ENCODE assay signal across 7 cellular contexts in the genomic region with DNA sequence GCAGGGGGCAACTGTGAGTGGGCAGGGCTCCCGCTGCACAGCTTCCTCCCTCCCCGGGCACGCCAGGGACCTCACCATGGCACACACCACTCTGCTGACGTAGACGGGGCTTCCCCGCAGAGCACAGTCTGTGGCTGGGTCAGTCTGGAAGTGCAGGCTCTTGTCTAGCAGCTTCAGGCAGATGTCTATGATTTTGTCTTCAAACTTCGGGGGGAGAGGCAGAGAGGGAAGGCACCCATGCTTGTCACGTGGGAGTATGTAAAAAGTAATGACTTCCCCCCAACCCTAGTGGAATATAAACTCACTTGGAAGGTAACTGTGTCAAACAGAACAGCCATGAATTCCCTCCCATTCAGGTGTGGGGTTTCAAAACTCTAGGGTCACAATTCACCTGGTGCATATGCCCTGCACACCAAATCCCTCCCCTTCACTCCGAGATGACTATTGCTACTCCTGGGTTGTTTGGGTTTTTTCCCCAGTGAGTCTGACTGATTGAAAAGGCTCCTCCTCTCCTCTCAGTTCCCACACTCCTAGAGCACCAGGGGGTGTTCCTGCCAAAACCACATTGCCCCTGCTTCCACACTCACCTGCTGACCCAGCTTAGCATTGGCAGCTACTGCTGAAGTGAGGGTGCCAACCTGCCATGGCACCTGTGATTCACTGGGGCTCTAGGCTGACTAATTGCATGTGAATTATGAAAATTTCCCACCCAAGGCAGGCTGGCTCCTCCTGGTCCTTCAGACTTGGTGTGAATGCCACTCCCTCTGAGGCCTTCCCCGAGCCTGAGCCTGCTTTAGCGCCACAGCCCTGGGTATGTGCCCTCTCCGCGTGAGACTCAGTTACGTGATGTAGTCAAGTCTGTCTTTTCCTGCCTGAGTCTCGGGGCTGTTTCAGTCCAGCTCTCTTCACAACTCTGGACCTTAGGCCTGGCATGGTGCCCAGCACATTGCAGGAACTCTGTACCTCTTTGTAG. TPM values are rescaled to one million over a fixed set of nuclear protein-coding genes. Genes with fewer than 3 reads are reported as not detected.
A peak's percentile ranks its signal among the peaks of the same experiment; 100 is the strongest.
DNase-seq lines count a peak whose midpoint lies in the region; ATAC-seq and TF ChIP-seq lines count a peak whose summit lies in the region.

No MANE protein-coding gene starts in this region.

- H3K36me3 ChIP-seq in right lobe of liver = no peaks in the 10 kb centered on the region

- H3K27me3 ChIP-seq in right lobe of liver = no peaks in the 10 kb centered on the region

- H3K9me3 ChIP-seq in right lobe of liver = no peaks in the 10 kb centered on the region

- DNase-seq in activated T-cell treated with anti-CD3 and anti-CD28 coated beads, Interleukin-2, amount 50 U/mL, for 4 hours = no peak
- DNase-seq in right lobe of liver (peak in 2 of 3 donors; percentile 52 to 59), NCI-H82 (lab: John Stamatoyannopoulos, UW) (no peak)
- no peak for DNase-seq in NK-92 treated with Interleukin-12 subunit alpha and Interleukin-12 subunit beta, amount 100 ng/mL, for 24 hours (lab: John Stamatoyannopoulos, UW)

- no peak overlapping the region for H3K4me3 ChIP-seq in right lobe of liver

- H3K4me3 Mint-ChIP-seq in activated T-cell treated with anti-CD3 and anti-CD28 coated beads, Interleukin-2, amount 50 U/mL, for 4 hours = no peak overlapping the region

- no peaks in the 10 kb centered on the region for H3K4me1 ChIP-seq in right lobe of liver

- H3K27me3 Mint-ChIP-seq in activated T-cell treated with anti-CD3 and anti-CD28 coated beads, Interleukin-2, amount 50 U/mL, for 4 hours (ENCODE audit: low read depth) = peaks cover 6% of the 10 kb centered on the region

- intact Hi-C loops in right lobe of liver (cut with DNase I) = no loop called here

- 29% methylated on average over 2 of the region's 15 CpGs for WGBS in right lobe of liver (ENCODE audit: insufficient coverage, low coverage, low lambda C conversion rate, missing lambda C conversion rate)

- ATAC-seq in GM19043 (IDR thresholded peaks at IDR 0.05; ENCODE audit: low read depth, unreplicated experiment) (peak; percentile 36), HG02981 (IDR thresholded peaks at IDR 0.05; ENCODE audit: unreplicated experiment) (peak; percentile 43), right lobe of liver (peak in 3 of 4 donors; percentile 30 to 39 (median 35)), HG03139 (IDR thresholded peaks at IDR 0.05; ENCODE audit: unreplicated experiment) (no peak)
- peak; percentile 67 to 70 for ATAC-seq in activated T-cell treated with anti-CD3 and anti-CD28 coated beads, Interleukin-2, amount 50 U/mL, for 4 hours

- no peak overlapping the region for H3K27ac ChIP-seq in right lobe of liver

- H3K9me3 Mint-ChIP-seq in activated T-cell treated with anti-CD3 and anti-CD28 coated beads, Interleukin-2, amount 50 U/mL, for 4 hours = no peaks in the 10 kb centered on the region

- H3K36me3 Mint-ChIP-seq in activated T-cell treated with anti-CD3 and anti-CD28 coated beads, Interleukin-2, amount 50 U/mL, for 4 hours (ENCODE audit: insufficient read depth) = no peaks in the 10 kb centered on the region

- TF ChIP-seq CTCF in right lobe of liver (IDR thresholded peaks at IDR 0.05) = no peak

- TF ChIP-seq POLR2A in right lobe of liver (IDR thresholded peaks at IDR 0.05) = no peak

- H3K4me1 Mint-ChIP-seq in activated T-cell treated with anti-CD3 and anti-CD28 coated beads, Interleukin-2, amount 50 U/mL, for 4 hours (ENCODE audit: low read depth) = peaks cover 16% of the 10 kb centered on the region

RNA-seq across cellular contexts. Expression of gene TGM5, which starts 13.0 kb away (rescaled TPM):
- total RNA-seq in activated T-cell treated with anti-CD3 and anti-CD28 coated beads, Interleukin-2, amount 50 U/mL, for 4 hours = not detected
- not detected for total RNA-seq in right lobe of liver

RNA-seq across cellular contexts. Expression of gene EPB42, which starts 32.9 kb away (rescaled TPM):
- total RNA-seq in activated T-cell treated with anti-CD3 and anti-CD28 coated beads, Interleukin-2, amount 50 U/mL, for 4 hours = not detected
- total RNA-seq in right lobe of liver = 1 to 10 TPM in 1 of 6 experiments, under 1 TPM in 2, not detected in 3; 0.20 to 3.4 (median 0.64) TPM

RNA-seq across cellular contexts. Expression of gene TGM7, which starts 48.3 kb away (rescaled TPM):
- total RNA-seq in activated T-cell treated with anti-CD3 and anti-CD28 coated beads, Interleukin-2, amount 50 U/mL, for 4 hours = not detected
- not detected for total RNA-seq in right lobe of liver

Comparison
In these comparisons a context has a peak if more than half of its experiments do, and no peak if none do; other contexts are left out.
1. DNase-seq: peak in right lobe of liver (2 of 3); none in activated T-cell treated with anti-CD3 and anti-CD28 coated beads, Interleukin-2, amount 50 U/mL, for 4 hours (single experiment), NK-92 treated with Interleukin-12 subunit alpha and Interleukin-12 subunit beta, amount 100 ng/mL, for 24 hours (single experiment) and NCI-H82 (single experiment).